Comparison of ENCODE assay signal across 31 cellular contexts in genomic region chr13:48723168-48723567, GRCh38.
"Had no signal": no experiment of that assay in that cellular context is flagged by ENCODE, and none has a peak within 500 bp of the region (broad histone marks: within the 10 kb centered on the region; RNA-seq: fewer than 3 reads in every experiment).

No MANE protein-coding gene starts in this region.

- H3K27me3 Mint-ChIP-seq: activated CD4-positive, alpha-beta T cell treated with anti-CD3 and anti-CD28 coated beads, Interleukin-2, amount 10 ng/mL, durations not matched to agents 24 days and 14 days; activated CD8-positive, alpha-beta memory T cell treated with anti-CD3 and anti-CD28 coated beads, Interleukin-2, amount 10 ng/mL, durations not matched to agents 7 days and 5 days; activated naive CD4-positive, alpha-beta T cell treated with anti-CD3 and anti-CD28 coated beads, Interleukin-2, amount 50 U/mL, for 24 hours; activated naive CD8-positive, alpha-beta T cell treated with anti-CD3 and anti-CD28 coated beads for 36 hours; activated naive CD8-positive, alpha-beta T cell treated with anti-CD3 and anti-CD28 coated beads, Interleukin-2, amount 50 U/mL, for 24 hours; central memory CD8-positive, alpha-beta T cell; dendritic cell treated with granulocyte-macrophage colony-stimulating factor and Interleukin-4, amounts not matched to agents 40 ng/mL and 50 ng/mL, for 4 days had no signal

- H3K4me3 Mint-ChIP-seq: activated CD4-positive, alpha-beta memory T cell treated with anti-CD3 and anti-CD28 coated beads for 36 hours; activated CD4-positive, alpha-beta T cell treated with anti-CD3 and anti-CD28 coated beads for 36 hours; activated CD4-positive, alpha-beta T cell treated with anti-CD3 and anti-CD28 coated beads, Interleukin-2, amount 10 ng/mL, durations not matched to agents 24 days and 14 days; activated CD8-positive, alpha-beta memory T cell treated with anti-CD3 and anti-CD28 coated beads, Interleukin-2, amount 10 ng/mL, durations not matched to agents 7 days and 5 days; activated CD8-positive, alpha-beta T cell treated with anti-CD3 and anti-CD28 coated beads, Interleukin-2, amount 10 ng/mL, durations not matched to agents 7 days and 5 days; activated naive CD4-positive, alpha-beta T cell treated with anti-CD3 and anti-CD28 coated beads for 36 hours; activated naive CD4-positive, alpha-beta T cell treated with anti-CD3 and anti-CD28 coated beads, Interleukin-2, amount 50 U/mL, for 24 hours; activated naive CD8-positive, alpha-beta T cell treated with anti-CD3 and anti-CD28 coated beads for 36 hours; activated naive CD8-positive, alpha-beta T cell treated with anti-CD3 and anti-CD28 coated beads, Interleukin-2, amount 50 U/mL, for 24 hours; activated T-helper 1 cell treated with anti-CD3 and anti-CD28 coated beads, Interleukin-12 subunit alpha, Interleukin-12 subunit beta, Interleukin-2, Interleukin-4 antibody, amounts not matched to agents 30 ng/mL and 10 ng/mL and 1 ng/mL, durations not matched to agents 14 hours and 24 hours and 36 hours; brain; central memory CD8-positive, alpha-beta T cell; dendritic cell treated with granulocyte-macrophage colony-stimulating factor and Interleukin-4, amounts not matched to agents 40 ng/mL and 50 ng/mL, for 4 days had no signal

- H3K4me1 Mint-ChIP-seq: activated CD4-positive, alpha-beta T cell treated with anti-CD3 and anti-CD28 coated beads for 36 hours; activated CD4-positive, alpha-beta T cell treated with anti-CD3 and anti-CD28 coated beads, Interleukin-2, amount 10 ng/mL, durations not matched to agents 24 days and 14 days; activated CD8-positive, alpha-beta memory T cell treated with anti-CD3 and anti-CD28 coated beads, Interleukin-2, amount 10 ng/mL, durations not matched to agents 7 days and 5 days; activated naive CD4-positive, alpha-beta T cell treated with anti-CD3 and anti-CD28 coated beads, Interleukin-2, amount 50 U/mL, for 24 hours; activated naive CD8-positive, alpha-beta T cell treated with anti-CD3 and anti-CD28 coated beads for 36 hours; activated naive CD8-positive, alpha-beta T cell treated with anti-CD3 and anti-CD28 coated beads, Interleukin-2, amount 50 U/mL, for 24 hours; central memory CD8-positive, alpha-beta T cell had no signal

- H3K36me3 Mint-ChIP-seq: brain had no signal

- H3K27ac Mint-ChIP-seq: activated CD4-positive, alpha-beta memory T cell treated with anti-CD3 and anti-CD28 coated beads for 36 hours; activated CD4-positive, alpha-beta T cell treated with anti-CD3 and anti-CD28 coated beads for 36 hours; activated CD4-positive, alpha-beta T cell treated with anti-CD3 and anti-CD28 coated beads, Interleukin-2, amount 10 ng/mL, durations not matched to agents 24 days and 14 days; activated CD8-positive, alpha-beta memory T cell treated with anti-CD3 and anti-CD28 coated beads, Interleukin-2, amount 10 ng/mL, durations not matched to agents 7 days and 5 days; activated CD8-positive, alpha-beta T cell treated with anti-CD3 and anti-CD28 coated beads, Interleukin-2, amount 10 ng/mL, durations not matched to agents 7 days and 5 days; activated naive CD4-positive, alpha-beta T cell treated with anti-CD3 and anti-CD28 coated beads for 36 hours; activated naive CD4-positive, alpha-beta T cell treated with anti-CD3 and anti-CD28 coated beads, Interleukin-2, amount 50 U/mL, for 24 hours; activated naive CD8-positive, alpha-beta T cell treated with anti-CD3 and anti-CD28 coated beads for 36 hours; activated naive CD8-positive, alpha-beta T cell treated with anti-CD3 and anti-CD28 coated beads, Interleukin-2, amount 50 U/mL, for 24 hours; activated T-helper 1 cell treated with anti-CD3 and anti-CD28 coated beads, Interleukin-12 subunit alpha, Interleukin-12 subunit beta, Interleukin-2, Interleukin-4 antibody, amounts not matched to agents 30 ng/mL and 10 ng/mL and 1 ng/mL, durations not matched to agents 14 hours and 24 hours and 36 hours; activated T-helper 2 cell treated with anti-CD3 and anti-CD28 coated beads, Interferon-gamma antibody, Interleukin-2, Interleukin-4, amounts not matched to agents 10 μg/mL and 5 μg/mL and 100 μg/mL, durations not matched to agents 14 hours and 24 hours and 36 hours; brain; dendritic cell treated with granulocyte-macrophage colony-stimulating factor and Interleukin-4, amounts not matched to agents 40 ng/mL and 50 ng/mL, for 4 days had no signal

- H3K27me3 ChIP-seq: adrenal gland, ascending aorta, breast epithelium, cardiac muscle cell, dorsolateral prefrontal cortex, esophagus squamous epithelium had no signal

- H3K4me1 ChIP-seq: ascending aorta, breast epithelium had no signal

- ATAC-seq: activated CD4-positive, alpha-beta T cell treated with anti-CD3 and anti-CD28 coated beads for 36 hours; activated CD8-positive, alpha-beta memory T cell treated with anti-CD3 and anti-CD28 coated beads, Interleukin-2, amount 10 ng/mL, durations not matched to agents 7 days and 5 days; activated CD8-positive, alpha-beta T cell treated with anti-CD3 and anti-CD28 coated beads, Interleukin-2, amount 10 ng/mL, durations not matched to agents 7 days and 5 days; activated naive CD8-positive, alpha-beta T cell treated with anti-CD3 and anti-CD28 coated beads, Interleukin-2, amount 50 U/mL, for 24 hours had no signal

- H3K27ac ChIP-seq: adrenal gland, ascending aorta, breast epithelium, cardiac muscle cell, coronary artery, dorsolateral prefrontal cortex, esophagus squamous epithelium had no signal

- H3K36me3 ChIP-seq: adrenal gland, ascending aorta, breast epithelium, cardiac muscle cell, esophagus squamous epithelium had no signal

- H3K4me3 ChIP-seq: adrenal gland, ascending aorta, breast epithelium, cardiac muscle cell, coronary artery, dorsolateral prefrontal cortex, esophagus squamous epithelium had no signal

- DNase-seq: activated CD4-positive, alpha-beta memory T cell treated with anti-CD3 and anti-CD28 coated beads for 36 hours; activated CD4-positive, alpha-beta T cell treated with anti-CD3 and anti-CD28 coated beads for 36 hours; activated CD4-positive, alpha-beta T cell treated with anti-CD3 and anti-CD28 coated beads, Interleukin-2, amount 10 ng/mL, durations not matched to agents 24 days and 14 days; activated CD4-positive, CD25-positive, alpha-beta regulatory T cell; activated CD4-positive, CD25-positive, alpha-beta regulatory T cell treated with anti-CD3 and anti-CD28 coated beads, Interleukin-2, amount 50 U/mL, for 72 hours; activated CD8-positive, alpha-beta memory T cell treated with anti-CD3 and anti-CD28 coated beads, Interleukin-2, amount 10 ng/mL, durations not matched to agents 7 days and 5 days; activated CD8-positive, alpha-beta memory T cell treated with anti-CD3 and anti-CD28 coated beads, Interleukin-2, amount 50 U/mL, for 4 hours; activated CD8-positive, alpha-beta T cell treated with anti-CD3 and anti-CD28 coated beads, Interleukin-2, amount 10 ng/mL, durations not matched to agents 7 days and 5 days; activated effector memory CD4-positive, alpha-beta T cell treated with anti-CD3 and anti-CD28 coated beads, Interleukin-2, amount 50 U/mL, for 16 hours; activated naive CD4-positive, alpha-beta T cell treated with anti-CD3 and anti-CD28 coated beads for 36 hours; activated naive CD8-positive, alpha-beta T cell treated with anti-CD3 and anti-CD28 coated beads for 36 hours; activated naive CD8-positive, alpha-beta T cell treated with anti-CD3 and anti-CD28 coated beads, Interleukin-2, amount 50 U/mL, for 24 hours; activated T-cell treated with anti-CD3 and anti-CD28 coated beads, Interleukin-2, amount 50 U/mL, for 1 hour; activated T-cell treated with anti-CD3 and anti-CD28 coated beads, Interleukin-2, amount 50 U/mL, for 48 hours; adrenal gland; dorsolateral prefrontal cortex; effector memory CD4-positive, alpha-beta T cell; esophagus squamous epithelium; foreskin fibroblast; head of caudate nucleus; T-helper 2 cell had no signal
